1 cellular context compared by ENCODE assay signal in the genomic region with DNA sequence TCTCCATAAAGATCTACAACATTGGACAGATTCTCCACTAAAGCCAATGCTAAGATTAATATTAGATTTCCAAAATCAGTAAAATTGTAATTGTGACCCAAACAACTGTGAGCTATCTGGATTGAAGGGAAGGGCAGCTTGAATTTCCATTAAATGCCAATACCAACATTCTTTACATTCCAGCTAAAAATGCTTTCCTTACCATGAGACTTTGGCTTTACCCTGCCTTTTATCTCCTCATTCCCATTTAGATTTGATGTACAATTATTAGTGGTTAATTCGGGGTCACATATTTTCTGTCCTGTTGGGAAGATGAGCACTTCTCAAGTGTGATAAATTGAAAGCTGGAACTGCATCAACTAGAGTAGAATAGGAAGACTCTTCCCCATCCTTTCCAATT.
TF ChIP-seq lines count a peak whose summit lies in the region.

No MANE protein-coding gene starts in this region.

TF ChIP-seq in HCT116, 20 proteins besides CTCF, POLR2A, EP300 and RAD21 (continued from another document):
- TF ChIP-seq YY1 (IDR thresholded peaks at IDR 0.05; ENCODE audit: extremely low read depth, insufficient replicate concordance, low read depth, low read length) = no peak
- no peak for TF ChIP-seq ELF1 (IDR thresholded peaks at IDR 0.05; ENCODE audit: borderline replicate concordance, low read depth)
- no peak for TF ChIP-seq EZH2 (IDR thresholded peaks at IDR 0.05)
- no peak for TF ChIP-seq EGR1 (IDR thresholded peaks at IDR 0.05; ENCODE audit: low read depth)
